In genomic region chr2:42047488-42048317, GRCh38 we compare ENCODE assay signal across 8 cellular contexts. TPM values are rescaled to one million over a fixed set of nuclear protein-coding genes. Genes with fewer than 3 reads are reported as not detected.
DNase-seq lines count a peak whose midpoint lies in the region; ATAC-seq and TF ChIP-seq lines count a peak whose summit lies in the region.

Gene PKDCC, plus strand, starts transcription at chr2:42048021. Its CDS starts 179 bp downstream, at chr2:42048200.

- peak; percentile 91 for TF ChIP-seq POLR2A in ovary (IDR thresholded peaks at IDR 0.05)

- H3K4me3 ChIP-seq in left ventricle myocardium inferior (peak within 1 kb of the TSS; percentile 87), ovary (peak within 1 kb of the TSS; percentile 79)

- H3K4me1 ChIP-seq in left ventricle myocardium inferior (peaks cover 58% of the 10 kb centered on the region), ovary (ENCODE audit: insufficient read depth) (peaks cover 23% of the 10 kb centered on the region)

- H3K9me3 ChIP-seq in left ventricle myocardium inferior (replicated peaks) (no peaks in the 10 kb centered on the region), ovary (no peaks in the 10 kb centered on the region)

- no peak for TF ChIP-seq EP300 in ovary (IDR thresholded peaks at IDR 0.05)

- peak; percentile 50 for ATAC-seq in HG02571 (IDR thresholded peaks at IDR 0.05; ENCODE audit: unreplicated experiment)

- DNase-seq in SHP77 (lab: John Stamatoyannopoulos, UW), result peak; percentile 11 to 65
- no peak for DNase-seq in SHP77 treated with DMSO at 0.1 percent for 48 hours (lab: John Stamatoyannopoulos, UW)
- DNase-seq in NCI-H524 (lab: John Stamatoyannopoulos, UW), result peak; percentile 34 to 69
- DNase-seq in anterior cingulate cortex (lab: John Stamatoyannopoulos, UW), result peak in 50 of 58 donors; percentile 16 to 84 (median 64)
- DNase-seq in left ventricle myocardium inferior, result peak; percentile 90
- DNase-seq in ovary, result peak; percentile 91 to 93 (median 92)
- no peak for DNase-seq in KG1 (lab: John Stamatoyannopoulos, UW)

- peak within 1 kb of the TSS; percentile 91 for H3K27ac ChIP-seq in left ventricle myocardium inferior (replicated peaks)
- peak within 1 kb of the TSS; percentile 93 to 95 for H3K27ac ChIP-seq in ovary

- WGBS in ovary, 3 donors, result 1 to 2% (median 1%) methylated on average over 38 to 102 of the region's 111 CpGs

- H3K27me3 ChIP-seq in left ventricle myocardium inferior (ENCODE audit: low read depth), result no peaks in the 10 kb centered on the region
- H3K27me3 ChIP-seq in ovary, result no peaks in the 10 kb centered on the region

- intact Hi-C loops in left ventricle myocardium inferior (cut with micrococcal nuclease) (no loop called here), ovary (cut with DNase I) (loop anchor here in 2 of 4 donors (2.0 to 5.0 kb wide), 2 partner anchors 115 kb away; no protein-coding TSS in a partner anchor)

- no peak for TF ChIP-seq CTCF in left ventricle myocardium inferior (IDR thresholded peaks at IDR 0.05; ENCODE audit: borderline replicate concordance)
- TF ChIP-seq CTCF in ovary (IDR thresholded peaks at IDR 0.05), result peak in 1 of 3 donors; percentile 30

- H3K36me3 ChIP-seq in left ventricle myocardium inferior, result no peaks in the 10 kb centered on the region
- no peaks in the 10 kb centered on the region for H3K36me3 ChIP-seq in ovary

RNA-seq across cellular contexts. Expression of gene PKDCC, which starts in this region (rescaled TPM):
- total RNA-seq in left ventricle myocardium inferior (88.7 TPM), ovary (100 to 1,000 TPM in 6 of 7 donors, 10 to 100 TPM in 1; 90.6 to 576 (median 272) TPM)
- polyA plus RNA-seq in ovary, result 100 to 1,000 TPM in 1 of 2 donors, 10 to 100 TPM in 1; 58.5 to 117 TPM

Comparison
In these comparisons a context has a peak if more than half of its experiments do, and no peak if none do; other contexts are left out.
1. DNase-seq: peak in SHP77 (2 of 2), NCI-H524 (2 of 2), anterior cingulate cortex (50 of 58), left ventricle myocardium inferior (single experiment) and ovary (5 of 5); none in SHP77 treated with DMSO at 0.1 percent for 48 hours (single experiment) and KG1 (single experiment).